Comparison of ENCODE assay signal across 1 cellular context in genomic region chr2:72562451-72563153, GRCh38.
TF ChIP-seq lines count a peak whose summit lies in the region.

No MANE protein-coding gene starts in this region.

TF ChIP-seq in K562, 482 proteins besides CTCF, POLR2A, EP300 and RAD21 (continued from another document):
- TF ChIP-seq DPF2 (IDR thresholded peaks at IDR 0.05) = 0 out of 2 replicates have a peak, but pooled peaks have one; percentile 20
- TF ChIP-seq CHD7 (IDR thresholded peaks at IDR 0.05; ENCODE audit: low read depth, low read length) = no peak
- no peak for TF ChIP-seq ZNF592 (IDR thresholded peaks at IDR 0.05)
- TF ChIP-seq RBM17 (IDR thresholded peaks at IDR 0.05; ENCODE audit: borderline replicate concordance, low read depth, low read length) = no peak
- no peak for TF ChIP-seq MYBL2 (IDR thresholded peaks at IDR 0.05; ENCODE audit: low read depth)
- TF ChIP-seq MYBL2 (CRISPR knock-in tag; IDR thresholded peaks at IDR 0.05; ENCODE audit: borderline replicate concordance) = no peak
- no peak for TF ChIP-seq SMARCA5 (IDR thresholded peaks at IDR 0.05)
- TF ChIP-seq MYC (IDR thresholded peaks at IDR 0.05; ENCODE audit: low read depth, low read length) = no peak
- no peak for TF ChIP-seq MYC (CRISPR knock-in tag; IDR thresholded peaks at IDR 0.05; ENCODE audit: borderline replicate concordance, low read depth)
- no peak for TF ChIP-seq SIN3B (IDR thresholded peaks at IDR 0.05; ENCODE audit: low read depth)
- peak; percentile 30; the same call in 1 of the 2 replicates for TF ChIP-seq MIER1 (IDR thresholded peaks at IDR 0.05; ENCODE audit: low read depth)
- TF ChIP-seq ZNF445 (CRISPR knock-in tag; IDR thresholded peaks at IDR 0.05; ENCODE audit: low read depth) = no peak
- no peak for TF ChIP-seq WHSC1 (IDR thresholded peaks at IDR 0.05; ENCODE audit: low read length)
- TF ChIP-seq ZNF407 (IDR thresholded peaks at IDR 0.05; ENCODE audit: low read depth) = no peak
- TF ChIP-seq KHSRP (IDR thresholded peaks at IDR 0.05) = no peak
- no peak for TF ChIP-seq CLOCK (CRISPR knock-in tag; IDR thresholded peaks at IDR 0.05; ENCODE audit: borderline replicate concordance)
- TF ChIP-seq FOXJ3 (CRISPR knock-in tag; IDR thresholded peaks at IDR 0.05) = no peak
- no peak for TF ChIP-seq SMARCA4 (IDR thresholded peaks at IDR 0.05)
- 0 out of 2 replicates have a peak, but pooled peaks have one; percentile 10 for TF ChIP-seq NFE2 (IDR thresholded peaks at IDR 0.05; ENCODE audit: low read depth)
- TF ChIP-seq FOXP4 (CRISPR knock-in tag; IDR thresholded peaks at IDR 0.05; ENCODE audit: borderline replicate concordance) = no peak
- TF ChIP-seq BCOR (IDR thresholded peaks at IDR 0.05) = no peak
- TF ChIP-seq TOE1 (IDR thresholded peaks at IDR 0.05; ENCODE audit: borderline replicate concordance) = no peak
- TF ChIP-seq TOE1 (CRISPR knock-in tag; IDR thresholded peaks at IDR 0.05; ENCODE audit: borderline replicate concordance, low read depth) = no peak
